ENCODE assay signal across 5 cellular contexts in genomic region chr2:228079194-228079593, GRCh38.
"Had no signal": no experiment of that assay in that cellular context is flagged by ENCODE, and none has a peak within 500 bp of the region (broad histone marks: within the 10 kb centered on the region; RNA-seq: fewer than 3 reads in every experiment).

No MANE protein-coding gene starts in this region.

- DNase-seq: H9, HCEC 1CT had no signal

- H3K4me3 ChIP-seq: GM23338 had no signal

- H3K27ac ChIP-seq: HL-60 had no signal

- ATAC-seq: GM23338, HepG2 had no signal
